ENCODE assay signal across 8 cellular contexts in genomic region chr1:15846056-15846455, GRCh38. TPM values are rescaled to one million over a fixed set of nuclear protein-coding genes. Genes with fewer than 3 reads are reported as not detected.
DNase-seq lines count a peak whose midpoint lies in the region; ATAC-seq and TF ChIP-seq lines count a peak whose summit lies in the region.
"Not testable (repeated sequence)": the region's sequence is repeated elsewhere in the genome, so short reads cannot be mapped to it uniquely, and the experiment has no call there.

No MANE protein-coding gene starts in this region.

- not testable (repeated sequence) for H3K9me3 Mint-ChIP-seq in activated CD4-positive, alpha-beta memory T cell treated with anti-CD3 and anti-CD28 coated beads, Interleukin-2, amount 10 ng/mL, durations not matched to agents 7 days and 5 days; activated naive CD8-positive, alpha-beta T cell (ENCODE audit: low read depth); nephron progenitor cell; type B pancreatic cell

- H3K36me3 ChIP-seq in HEK293 (ENCODE audit: control insufficient read depth in 2 of 2, insufficient read depth in 1 of 2, low read length in 2 of 2): peaks cover 0 to 12% of the 10 kb centered on the region in 2 experiments; a peak in 2 of 3 replicates
- H3K36me3 ChIP-seq in RWPE2 (ENCODE audit: low read depth); left ventricle myocardium inferior: not testable (repeated sequence)

- ATAC-seq in RWPE2 (ENCODE audit: low read depth): not testable (repeated sequence)

- intact Hi-C loops in left ventricle myocardium inferior (cut with micrococcal nuclease): not testable (repeated sequence)

- CTCF ChIA-PET in HEK293 (lab: Yijun Ruan, JAX): interaction anchor here (0.9 kb wide), 1 partner anchor 54 kb away, joined by 4 read pairs; no protein-coding TSS in a partner anchor
- CTCF ChIA-PET in activated CD4-positive, alpha-beta memory T cell treated with anti-CD3 and anti-CD28 coated beads, Interleukin-2, amount 10 ng/mL, durations not matched to agents 7 days and 5 days (lab: Charles Lee): interaction anchor here (1.0 to 2.6 kb wide), 3 partner anchors 9 to 31 kb away, joined by 3 to 19 read pairs (median 8); no protein-coding TSS in a partner anchor

- not testable (repeated sequence) for DNase-seq in RWPE2 (ENCODE audit: low spot score); activated CD4-positive, alpha-beta memory T cell treated with anti-CD3 and anti-CD28 coated beads, Interleukin-2, amount 10 ng/mL, durations not matched to agents 7 days and 5 days; left ventricle myocardium inferior; nephron progenitor cell; type B pancreatic cell (ENCODE audit: extremely low spot score, unreplicated experiment)

- H3K27ac ChIP-seq in C4-2B (peak overlapping the region; percentile 99; the same call in 1 of the 2 replicates), RWPE2 (ENCODE audit: poor library complexity, severe bottlenecking) (peak overlapping the region; percentile 91), left ventricle myocardium inferior (replicated peaks) (peak overlapping the region; percentile 98)
- not testable (repeated sequence) for H3K27ac ChIP-seq in HEK293 (ENCODE audit: extremely low read depth, low read depth, low read length)

- POLR2A ChIA-PET in HEK293 (lab: Yijun Ruan, JAX): interaction anchor here (0.6 to 4.8 kb wide), 3 partner anchors 13 to 50 kb away, joined by 3 to 106 read pairs (median 3); no protein-coding TSS in a partner anchor
- POLR2A ChIA-PET in activated CD4-positive, alpha-beta memory T cell treated with anti-CD3 and anti-CD28 coated beads, Interleukin-2, amount 10 ng/mL, durations not matched to agents 7 days and 5 days (lab: Charles Lee): interaction anchor here (8.1 to 9.9 kb wide), 2 partner anchors 8 to 14 kb away, joined by 158 to 235 read pairs; no protein-coding TSS in a partner anchor

- peak overlapping the region; percentile 15 for H3K4me3 ChIP-seq in HEK293 (ENCODE audit: low read depth, low read length)
- not testable (repeated sequence) for H3K4me3 ChIP-seq in RWPE2 (ENCODE audit: severe bottlenecking)
- peak overlapping the region; percentile 76 for H3K4me3 ChIP-seq in left ventricle myocardium inferior

- H3K36me3 Mint-ChIP-seq in activated CD4-positive, alpha-beta memory T cell treated with anti-CD3 and anti-CD28 coated beads, Interleukin-2, amount 10 ng/mL, durations not matched to agents 7 days and 5 days (ENCODE audit: low read depth): peaks cover 14% of the 10 kb centered on the region
- not testable (repeated sequence) for H3K36me3 Mint-ChIP-seq in activated naive CD8-positive, alpha-beta T cell; nephron progenitor cell (ENCODE audit: low read depth); type B pancreatic cell

- not testable (repeated sequence) for H3K27me3 Mint-ChIP-seq in activated CD4-positive, alpha-beta memory T cell treated with anti-CD3 and anti-CD28 coated beads, Interleukin-2, amount 10 ng/mL, durations not matched to agents 7 days and 5 days; activated naive CD8-positive, alpha-beta T cell; nephron progenitor cell (ENCODE audit: low read depth, poor library complexity); type B pancreatic cell

- not testable (repeated sequence) for H3K4me1 ChIP-seq in HEK293 (ENCODE audit: control insufficient read depth, insufficient read depth, low read length); RWPE2 (ENCODE audit: insufficient read depth, poor library complexity, severe bottlenecking)
- peaks cover 66% of the 10 kb centered on the region for H3K4me1 ChIP-seq in left ventricle myocardium inferior

- peak overlapping the region; percentile 90 for H3K4me3 Mint-ChIP-seq in activated CD4-positive, alpha-beta memory T cell treated with anti-CD3 and anti-CD28 coated beads, Interleukin-2, amount 10 ng/mL, durations not matched to agents 7 days and 5 days
- H3K4me3 Mint-ChIP-seq in activated naive CD8-positive, alpha-beta T cell: peak overlapping the region; percentile 46
- peak overlapping the region; percentile 91 for H3K4me3 Mint-ChIP-seq in nephron progenitor cell
- H3K4me3 Mint-ChIP-seq in type B pancreatic cell: peak overlapping the region; percentile 65

- not testable (repeated sequence) for H3K27ac Mint-ChIP-seq in activated CD4-positive, alpha-beta memory T cell treated with anti-CD3 and anti-CD28 coated beads, Interleukin-2, amount 10 ng/mL, durations not matched to agents 7 days and 5 days; nephron progenitor cell
- H3K27ac Mint-ChIP-seq in activated naive CD8-positive, alpha-beta T cell: peak overlapping the region; percentile 34
- H3K27ac Mint-ChIP-seq in type B pancreatic cell: peak overlapping the region; percentile 43

- not testable (repeated sequence) for H3K9me3 ChIP-seq in HEK293 (ENCODE audit: control insufficient read depth, insufficient read depth, low read depth, low read length); RWPE2 (ENCODE audit: severe bottlenecking); left ventricle myocardium inferior (replicated peaks)

- H3K27me3 ChIP-seq in RWPE2 (ENCODE audit: insufficient read depth, poor library complexity, severe bottlenecking); left ventricle myocardium inferior (ENCODE audit: low read depth): not testable (repeated sequence)

- not testable (repeated sequence) for TF ChIP-seq CTCF in C4-2B (conservative IDR thresholded peaks at IDR 0.05); HEK293 (tag by site-specific recombination; IDR thresholded peaks at IDR 0.05); RWPE2 (IDR thresholded peaks at IDR 0.05; ENCODE audit: poor library complexity, severe bottlenecking); left ventricle myocardium inferior (IDR thresholded peaks at IDR 0.05; ENCODE audit: borderline replicate concordance); nephron progenitor cell (IDR thresholded peaks at IDR 0.05); type B pancreatic cell (conservative IDR thresholded peaks at IDR 0.05)

- peaks cover 41% of the 10 kb centered on the region for H3K4me1 Mint-ChIP-seq in activated CD4-positive, alpha-beta memory T cell treated with anti-CD3 and anti-CD28 coated beads, Interleukin-2, amount 10 ng/mL, durations not matched to agents 7 days and 5 days
- H3K4me1 Mint-ChIP-seq in activated naive CD8-positive, alpha-beta T cell (ENCODE audit: low read depth): peaks cover 36% of the 10 kb centered on the region
- H3K4me1 Mint-ChIP-seq in nephron progenitor cell: peaks cover 29% of the 10 kb centered on the region
- peaks cover 20% of the 10 kb centered on the region for H3K4me1 Mint-ChIP-seq in type B pancreatic cell (ENCODE audit: unreplicated experiment)

TF ChIP-seq in HEK293, 187 proteins besides CTCF, POLR2A, EP300 and RAD21:
- TF ChIP-seq ZNF423 (tag by site-specific recombination; IDR thresholded peaks at IDR 0.05) (0 out of 2 replicates have a peak, but pooled peaks have one; percentile 7), ZNF2 (tag by site-specific recombination; IDR thresholded peaks at IDR 0.05) (0 out of 2 replicates have a peak, but pooled peaks have one; percentile 19), WT1 (tag by site-specific recombination; IDR thresholded peaks at IDR 0.05) (peak; percentile 26; the same call in 1 of the 2 replicates), KLF7 (tag by site-specific recombination; IDR thresholded peaks at IDR 0.05; ENCODE audit: borderline replicate concordance) (peak; percentile 43; the same call in 1 of the 2 replicates), REPIN1 (tag by site-specific recombination; IDR thresholded peaks at IDR 0.05; ENCODE audit: low read depth) (0 out of 2 replicates have a peak, but pooled peaks have one; percentile 26), SP7 (tag by site-specific recombination; IDR thresholded peaks at IDR 0.05) (0 out of 2 replicates have a peak, but pooled peaks have one; percentile 9), KLF1 (tag by site-specific recombination; IDR thresholded peaks at IDR 0.05) (peak; percentile 54)

RNA-seq across cellular contexts. Expression of gene SPEN, which starts 1.5 kb away (rescaled TPM):
- total RNA-seq in activated CD4-positive, alpha-beta memory T cell treated with anti-CD3 and anti-CD28 coated beads, Interleukin-2, amount 10 ng/mL, durations not matched to agents 7 days and 5 days: 10 to 100 TPM; 52.1 to 52.5 TPM
- total RNA-seq in left ventricle myocardium inferior (20.8 TPM), type B pancreatic cell (ENCODE audit: low replicate concordance) (66.5 and 79.4 TPM in 2 replicates)

RNA-seq across cellular contexts. Expression of gene UQCRHL, which starts 38.6 kb away (rescaled TPM):
- 1 to 10 TPM; 1.5 to 1.6 TPM for total RNA-seq in activated CD4-positive, alpha-beta memory T cell treated with anti-CD3 and anti-CD28 coated beads, Interleukin-2, amount 10 ng/mL, durations not matched to agents 7 days and 5 days
- total RNA-seq in left ventricle myocardium inferior (6.0 TPM), type B pancreatic cell (ENCODE audit: low replicate concordance) (2.1 and 2.3 TPM in 2 replicates)
